In the genomic region with DNA sequence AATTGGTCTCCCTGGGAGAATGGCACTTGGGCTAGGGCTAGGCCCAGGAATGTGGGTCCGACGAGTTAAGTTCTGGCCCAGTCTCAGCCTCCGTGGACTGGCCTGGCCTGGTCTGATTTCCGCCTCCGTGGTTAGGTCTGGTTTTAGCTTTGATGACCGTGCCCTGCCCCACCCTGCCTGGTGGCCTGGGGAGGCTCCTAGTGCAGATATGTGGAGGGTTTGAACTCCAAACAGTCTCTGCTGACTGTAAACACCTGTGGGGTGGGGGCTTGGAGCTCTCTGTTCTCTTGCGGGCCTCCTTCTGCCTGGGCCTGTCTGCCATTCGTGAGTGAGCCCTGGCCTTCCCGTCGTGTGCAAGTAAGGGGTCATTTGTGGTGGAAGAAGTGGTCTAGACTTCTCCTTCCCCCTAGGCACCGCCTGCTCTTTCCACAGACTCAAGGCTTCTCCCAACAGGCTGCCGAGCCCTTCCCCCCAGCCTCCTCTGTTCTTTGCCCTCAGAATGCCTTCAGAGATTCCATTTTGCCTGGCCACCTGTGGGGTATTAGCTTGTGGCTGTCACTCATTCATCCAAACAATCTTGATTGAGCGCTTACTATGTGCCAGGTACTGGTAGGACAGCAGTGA, we compare ENCODE assay signal across 6 cellular contexts. TPM values are rescaled to one million over a fixed set of nuclear protein-coding genes. Genes with fewer than 3 reads are reported as not detected.
A peak's percentile ranks its signal among the peaks of the same experiment; 100 is the strongest.
DNase-seq lines count a peak whose midpoint lies in the region; ATAC-seq and TF ChIP-seq lines count a peak whose summit lies in the region.

No MANE protein-coding gene starts in this region.

- H2AFZ ChIP-seq in OCI-LY7 (ENCODE audit: low read length), result no peak overlapping the region
- H2AFZ ChIP-seq in hepatocyte, result no peak overlapping the region

- H3K9me2 ChIP-seq in OCI-LY7 (ENCODE audit: insufficient read depth, low read length), result no peaks in the 10 kb centered on the region
- no peaks in the 10 kb centered on the region for H3K9me2 ChIP-seq in hepatocyte (replicated peaks; ENCODE audit: insufficient read depth)

- peak overlapping the region; percentile 92 for H3K27ac ChIP-seq in 22Rv1
- peak overlapping the region; percentile 34 for H3K27ac ChIP-seq in OCI-LY7 (ENCODE audit: low read depth, low read length, poor library complexity, severe bottlenecking)
- peak overlapping the region; percentile 100 for H3K27ac ChIP-seq in hepatocyte
- H3K27ac ChIP-seq in uterus, result peak overlapping the region; percentile 96 to 97

- H3K36me3 ChIP-seq in OCI-LY7 (ENCODE audit: insufficient read depth, low read length), result peaks cover 11% of the 10 kb centered on the region; the same call in 1 of the 2 replicates
- H3K36me3 ChIP-seq in hepatocyte (replicated peaks; ENCODE audit: insufficient read depth, low read depth), result no peaks in the 10 kb centered on the region
- H3K36me3 ChIP-seq in uterus, result no peaks in the 10 kb centered on the region

- H3K9me3 ChIP-seq in OCI-LY7 (ENCODE audit: low read length) (no peaks in the 10 kb centered on the region), hepatocyte (ENCODE audit: low read depth) (no peaks in the 10 kb centered on the region), uterus (no peaks in the 10 kb centered on the region)

- H4K20me1 ChIP-seq in OCI-LY7 (ENCODE audit: insufficient read depth, low read length) (peaks cover 9% of the 10 kb centered on the region), hepatocyte (ENCODE audit: insufficient read depth, poor library complexity, severe bottlenecking) (peaks cover 57% of the 10 kb centered on the region)

- CTCF ChIA-PET in OCI-LY7 (lab: Charles Lee; ENCODE audit: unreplicated experiment), result no interaction called here

- peaks cover 42% of the 10 kb centered on the region for H3K4me1 ChIP-seq in OCI-LY7 (ENCODE audit: insufficient read depth, low read length, poor library complexity, severe bottlenecking)
- peaks cover 37% of the 10 kb centered on the region for H3K4me1 ChIP-seq in hepatocyte (ENCODE audit: insufficient read depth)
- H3K4me1 ChIP-seq in uterus, result peaks cover 21 to 50% of the 10 kb centered on the region in 2 donors

- no peak for ATAC-seq in GM21717 (IDR thresholded peaks at IDR 0.05; ENCODE audit: unreplicated experiment)

- intact Hi-C loops in OCI-LY7 (cut with micrococcal nuclease; ENCODE audit: unreplicated experiment) (no loop called here), uterus (cut with DNase I; ENCODE audit: low total_unique reads) (no loop called here)

- TF ChIP-seq CTCF in 22Rv1 (IDR thresholded peaks at IDR 0.05) (no peak), OCI-LY7 (conservative IDR thresholded peaks at IDR 0.05; ENCODE audit: low read length) (no peak), hepatocyte (IDR thresholded peaks at IDR 0.05; ENCODE audit: poor library complexity) (no peak), uterus (IDR thresholded peaks at IDR 0.05) (no peak)

- H3K4me2 ChIP-seq in OCI-LY7 (ENCODE audit: low read length) (peak overlapping the region; percentile 92), hepatocyte (peak overlapping the region; percentile 98)

- POLR2A ChIA-PET in OCI-LY7 (lab: Charles Lee), result interaction anchor here (0.6 kb wide), 1 partner anchor 84 kb away, joined by 5 read pairs; no protein-coding TSS in a partner anchor

- H3K4me3 ChIP-seq in OCI-LY7 (ENCODE audit: low read depth, low read length, poor library complexity, severe bottlenecking) (peak overlapping the region; percentile 99), hepatocyte (peak overlapping the region; percentile 99), uterus (peak overlapping the region; percentile 82 to 94)

- DNase-seq in OCI-LY7 (ENCODE audit: low spot score), result no peak
- no peak for DNase-seq in hepatocyte (ENCODE audit: low spot score)
- DNase-seq in uterus, result peak in 1 of 2 donors; percentile 14
- DNase-seq in nucleus accumbens (lab: John Stamatoyannopoulos, UW), result no peak

- no peak for TF ChIP-seq POLR2A in uterus (IDR thresholded peaks at IDR 0.05)

- no peaks in the 10 kb centered on the region for H3K27me3 ChIP-seq in hepatocyte
- H3K27me3 ChIP-seq in uterus, result no peaks in the 10 kb centered on the region

- BruUV-seq in OCI-LY7 (replicated peaks; lab: Mats Ljungman, UMichigan), result no TSS peak

- 33% methylated on average over 13 of the region's 13 CpGs for WGBS in hepatocyte (ENCODE audit: low lambda C conversion rate, missing lambda C conversion rate)

- peaks cover 46% of the 10 kb centered on the region for H3K79me2 ChIP-seq in OCI-LY7 (ENCODE audit: insufficient read depth, low read depth, low read length)
- peaks cover 60% of the 10 kb centered on the region for H3K79me2 ChIP-seq in hepatocyte

RNA-seq across cellular contexts. Expression of gene ATP6V0C, which starts 1.5 kb away (rescaled TPM):
- 15.0 and 16.4 TPM in 2 replicates for total RNA-seq in OCI-LY7 (2014; rRNA removed; shearing (Covaris generic))
- total RNA-seq in OCI-LY7 (2022), result 87.4 and 94.3 TPM in 2 replicates
- 81.4 and 89.8 TPM in 2 replicates for total RNA-seq in hepatocyte
- polyA plus RNA-seq in hepatocyte, result 375 and 385 TPM in 2 replicates
- total RNA-seq in uterus, result 100 to 1,000 TPM in 1 of 4 donors, 10 to 100 TPM in 3; 14.3 to 126 (median 41.4) TPM

RNA-seq across cellular contexts. Expression of gene AMDHD2, which starts 4.9 kb away (rescaled TPM):
- 48.4 and 51.8 TPM in 2 replicates for total RNA-seq in OCI-LY7 (2014; rRNA removed; shearing (Covaris generic))
- total RNA-seq in OCI-LY7 (2022) (47.1 and 59.7 TPM in 2 replicates), hepatocyte (43.6 and 50.3 TPM in 2 replicates), uterus (10 to 100 TPM in 3 of 4 donors, 1 to 10 TPM in 1; 7.9 to 36.5 (median 22.0) TPM)
- polyA plus RNA-seq in hepatocyte, result 70.8 and 77.0 TPM in 2 replicates

RNA-seq across cellular contexts. Expression of gene CEMP1, which starts 15.9 kb away (rescaled TPM):
- total RNA-seq in OCI-LY7 (2014; rRNA removed; shearing (Covaris generic)), result 0.25 TPM in 1 of 2 replicates, not detected in the other
- 0.35 and 0.55 TPM in 2 replicates for total RNA-seq in OCI-LY7 (2022)
- total RNA-seq in hepatocyte, result not detected in 2 replicates
- polyA plus RNA-seq in hepatocyte, result 11.1 and 21.6 TPM in 2 replicates
- total RNA-seq in uterus, result 1 to 10 TPM in 1 of 4 donors, under 1 TPM in 1, not detected in 2; 0.46 to 3.3 TPM

RNA-seq across cellular contexts. Expression of gene PDPK1, which starts 22.5 kb away (rescaled TPM):
- 11.7 and 14.4 TPM in 2 replicates for total RNA-seq in OCI-LY7 (2014; rRNA removed; shearing (Covaris generic))
- total RNA-seq in OCI-LY7 (2022), result 38.3 and 40.6 TPM in 2 replicates
- 29.8 and 34.5 TPM in 2 replicates for total RNA-seq in hepatocyte
- polyA plus RNA-seq in hepatocyte, result 23.6 and 27.1 TPM in 2 replicates
- total RNA-seq in uterus, result 10 to 100 TPM; 11.0 to 66.2 (median 23.9) TPM

RNA-seq across cellular contexts. Expression of gene TBC1D24, which starts 40.4 kb away (rescaled TPM):
- 19.8 and 23.4 TPM in 2 replicates for total RNA-seq in OCI-LY7 (2014; rRNA removed; shearing (Covaris generic))
- 29.9 and 34.7 TPM in 2 replicates for total RNA-seq in OCI-LY7 (2022)
- 10.4 and 13.6 TPM in 2 replicates for total RNA-seq in hepatocyte
- polyA plus RNA-seq in hepatocyte, result 8.3 and 10.9 TPM in 2 replicates
- total RNA-seq in uterus, result 10 to 100 TPM in 1 of 4 donors, 1 to 10 TPM in 2, under 1 TPM in 1; 0.59 to 21.6 (median 4.6) TPM

Comparison
In these comparisons a context has a peak if more than half of its experiments do, and no peak if none do; other contexts are left out.
1. H3K27ac ChIP-seq: peak in every context shown above with its lines; median percentile 100 in hepatocyte; 96 in uterus; 92 in 22Rv1; 34 in OCI-LY7.